ENCODE assay signal across 10 cellular contexts in genomic region chr11:8922691-8923090, GRCh38. TPM values are rescaled to one million over a fixed set of nuclear protein-coding genes. Genes with fewer than 3 reads are reported as not detected.
"Had no signal": no experiment of that assay in that cellular context is flagged by ENCODE, and none has a peak within 500 bp of the region (broad histone marks: within the 10 kb centered on the region; RNA-seq: fewer than 3 reads in every experiment).

No MANE protein-coding gene starts in this region.

- H3K4me3 ChIP-seq: GM23248, HAP-1 had no signal

- H3K4me3 Mint-ChIP-seq: HFFc6 had no signal

- H3K27ac ChIP-seq: GM23248, HL-60 had no signal

- H3K4me1 ChIP-seq: HAP-1 had no signal

- DNase-seq: GM23248, GOT3, H7, HFFc6, IMR-90 had no signal

- H3K27ac Mint-ChIP-seq: HFFc6 had no signal

- H2AFZ ChIP-seq: GM23248 had no signal

- H3K9ac ChIP-seq: GM23248 had no signal

- ATAC-seq: HCT116 had no signal

- H3K9me3 Mint-ChIP-seq: HFFc6 had no signal

- H3K9me3 ChIP-seq: HAP-1 had no signal

RNA-seq across cellular contexts. Expression of gene C11orf16, which starts 10.1 kb away (rescaled TPM):
- total RNA-seq: GM23248, H4, H7, HFFc6, HT1080, IMR-90 had no signal
- polyA plus RNA-seq: GM23248, IMR-90 had no signal

RNA-seq across cellular contexts. Expression of gene ASCL3, which starts 20.1 kb away (rescaled TPM):
- total RNA-seq: GM23248, H4, H7, HFFc6, HT1080, IMR-90 had no signal
- polyA plus RNA-seq: GM23248, IMR-90 had no signal
